In genomic region chr5:6705088-6705487, GRCh38 we compare ENCODE assay signal across 10 cellular contexts. TPM values are rescaled to one million over a fixed set of nuclear protein-coding genes. Genes with fewer than 3 reads are reported as not detected.
DNase-seq lines count a peak whose midpoint lies in the region; ATAC-seq and TF ChIP-seq lines count a peak whose summit lies in the region.
"Had no signal": no experiment of that assay in that cellular context is flagged by ENCODE, and none has a peak within 500 bp of the region (broad histone marks: within the 10 kb centered on the region; RNA-seq: fewer than 3 reads in every experiment).

No MANE protein-coding gene starts in this region.

- H3K4me1 ChIP-seq in gastroesophageal sphincter (peaks cover 10 to 39% (median 14%) of the 10 kb centered on the region in 3 donors), endodermal cell (ENCODE audit: control insufficient read depth, insufficient read depth, low read length) (no peaks in the 10 kb centered on the region)
- H3K4me1 ChIP-seq: right lobe of liver had no signal

- no peaks in the 10 kb centered on the region for H3K36me3 ChIP-seq in gastroesophageal sphincter
- H3K36me3 ChIP-seq in endodermal cell (ENCODE audit: control insufficient read depth, insufficient read depth, low read length) = no peaks in the 10 kb centered on the region
- H3K36me3 ChIP-seq: right lobe of liver had no signal

- 67 to 80% methylated on average over 4 to 5 of the region's 6 CpGs for WGBS in gastroesophageal sphincter (ENCODE audit: low coverage in 1 of 2), 2 donors
- WGBS in endodermal cell (ENCODE audit: insufficient coverage in 1 of 2, insufficient read length in 1 of 2), 2 experiments = 83 to 89% methylated on average over 1 to 6 of the region's 6 CpGs

- no peaks in the 10 kb centered on the region for H3K4me1 Mint-ChIP-seq in endodermal cell

- H3K4me3 ChIP-seq in gastroesophageal sphincter (no peak overlapping the region), endodermal cell (ENCODE audit: low read length) (no peak overlapping the region)
- H3K4me3 ChIP-seq: right lobe of liver had no signal

- no peak overlapping the region for H3K4me3 Mint-ChIP-seq in endodermal cell

- no peak for TF ChIP-seq POLR2A in gastroesophageal sphincter (IDR thresholded peaks at IDR 0.05)

- peaks cover 4% of the 10 kb centered on the region for H3K27me3 Mint-ChIP-seq in endodermal cell (ENCODE audit: insufficient read depth)

- H3K9me3 ChIP-seq in gastroesophageal sphincter (no peaks in the 10 kb centered on the region), endodermal cell (ENCODE audit: control insufficient read depth, low read length) (no peaks in the 10 kb centered on the region)
- H3K9me3 ChIP-seq: right lobe of liver had no signal

- no peaks in the 10 kb centered on the region for H3K36me3 Mint-ChIP-seq in endodermal cell (ENCODE audit: low read depth)

- H3K27ac Mint-ChIP-seq in endodermal cell = no peak overlapping the region

- TF ChIP-seq CTCF in gastroesophageal sphincter (IDR thresholded peaks at IDR 0.05) (no peak), endodermal cell (conservative IDR thresholded peaks at IDR 0.05) (no peak)

- DNase-seq in GF-D8 (lab: John Stamatoyannopoulos, UW) = peak; percentile 47
- DNase-seq in NCI-H510A treated with DMSO at 0.1 percent for 48 hours (lab: John Stamatoyannopoulos, UW) = no peak
- no peak for DNase-seq in AG20443 (ENCODE audit: low spot score)
- no peak for DNase-seq in endodermal cell
- DNase-seq in DMS79 (lab: John Stamatoyannopoulos, UW) = no peak
- DNase-seq: right lobe of liver had no signal

- H3K9ac ChIP-seq in endodermal cell (ENCODE audit: extremely low read depth, low read length, poor library complexity, severe bottlenecking) = no peak overlapping the region

- H3K9me3 Mint-ChIP-seq in endodermal cell = no peaks in the 10 kb centered on the region

- ATAC-seq in GM21381 (IDR thresholded peaks at IDR 0.05; ENCODE audit: unreplicated experiment) (peak; percentile 68), HG03575 (IDR thresholded peaks at IDR 0.05; ENCODE audit: extremely low read depth, insufficient number of reproducible peaks, low FRiP score, unreplicated experiment) (peak; percentile 58), gastroesophageal sphincter (no peak)
- ATAC-seq: activated CD4-positive, CD25-positive, alpha-beta regulatory T cell treated with anti-CD3 and anti-CD28 coated beads, Interleukin-2, amount 50 U/mL, for 24 hours had no signal

- no peak for TF ChIP-seq EP300 in gastroesophageal sphincter (IDR thresholded peaks at IDR 0.05)

- H3K27me3 ChIP-seq in gastroesophageal sphincter (no peaks in the 10 kb centered on the region), endodermal cell (ENCODE audit: control insufficient read depth, insufficient read depth, low read length, poor library complexity, severe bottlenecking) (no peaks in the 10 kb centered on the region)
- H3K27me3 ChIP-seq: right lobe of liver had no signal

- H3K27ac ChIP-seq in gastroesophageal sphincter (peak overlapping the region; percentile 84 to 91 (median 86)), endodermal cell (ENCODE audit: low read depth, low read length) (no peak overlapping the region)
- H3K27ac ChIP-seq: right lobe of liver had no signal

RNA-seq across cellular contexts. Expression of gene TENT4A, which starts 8.1 kb away (rescaled TPM):
- total RNA-seq in gastroesophageal sphincter (10 to 100 TPM; 15.8 to 21.3 (median 17.3) TPM), endodermal cell (10 to 100 TPM; 25.5 to 32.7 TPM)
- 28.5 TPM for polyA plus RNA-seq in endodermal cell (2013, experiment 1 of 2)
- polyA plus RNA-seq in endodermal cell (2013, experiment 2 of 2) = 31.3 TPM
